Comparison of ENCODE assay signal across 16 cellular contexts in genomic region chr9:116632990-116633441, GRCh38. TPM values are rescaled to one million over a fixed set of nuclear protein-coding genes. Genes with fewer than 3 reads are reported as not detected.
DNase-seq lines count a peak whose midpoint lies in the region; ATAC-seq and TF ChIP-seq lines count a peak whose summit lies in the region.
"Had no signal": no experiment of that assay in that cellular context is flagged by ENCODE, and none has a peak within 500 bp of the region (broad histone marks: within the 10 kb centered on the region; RNA-seq: fewer than 3 reads in every experiment).

No MANE protein-coding gene starts in this region.

- TF ChIP-seq POLR2A in breast epithelium (IDR thresholded peaks at IDR 0.05), result no peak
- TF ChIP-seq POLR2A in heart left ventricle (IDR thresholded peaks at IDR 0.05), result no peak

- POLR2A ChIA-PET in MCF 10A (lab: Yijun Ruan, JAX), result interaction anchor here (0.6 kb wide), 1 partner anchor 212 kb away, joined by 3 read pairs; no protein-coding TSS in a partner anchor
- POLR2A ChIA-PET in HEK293T (lab: Yijun Ruan, JAX), result no interaction called here

- ATAC-seq in SK-N-SH treated with all-trans-retinoic acid at 6 μM for 48 hours (peak; percentile 87), heart left ventricle (peak in 3 of 4 donors; percentile 47 to 78 (median 64)), aorta (ENCODE audit: low FRiP score) (peak; percentile 53), GM21367 (IDR thresholded peaks at IDR 0.05; ENCODE audit: unreplicated experiment) (no peak)
- ATAC-seq: Panc1 had no signal

- CTCF ChIA-PET in MCF 10A (lab: Yijun Ruan, JAX) (interaction anchor here (1.0 kb wide), 1 partner anchor 13 kb away, joined by 4 read pairs; no protein-coding TSS in a partner anchor), HEK293T (lab: Yijun Ruan, JAX) (no interaction called here)

- no peaks in the 10 kb centered on the region for H3K4me1 Mint-ChIP-seq in MCF 10A (ENCODE audit: insufficient read depth, unreplicated experiment)

- H3K4me3 ChIP-seq in breast epithelium, result no peak overlapping the region
- no peak overlapping the region for H3K4me3 ChIP-seq in heart left ventricle
- H3K4me3 ChIP-seq in aorta (ENCODE audit: low read length in 2 of 2), result no peak overlapping the region

- no peaks in the 10 kb centered on the region for H3K9me3 Mint-ChIP-seq in MCF 10A (ENCODE audit: unreplicated experiment)
- H3K9me3 Mint-ChIP-seq: activated T-helper 2 cell treated with anti-CD3 and anti-CD28 coated beads, Interferon-gamma antibody, Interleukin-2, Interleukin-4, amounts not matched to agents 10 μg/mL and 5 μg/mL and 100 μg/mL, durations not matched to agents 14 hours and 24 hours and 36 hours; T-helper 2 cell treated with Interferon-gamma antibody and Interleukin-4, amounts not matched to agents 5 μg/mL and 100 μg/mL, for 36 hours had no signal

- H3K36me3 ChIP-seq in breast epithelium (no peaks in the 10 kb centered on the region), heart left ventricle (no peaks in the 10 kb centered on the region), aorta (ENCODE audit: control insufficient read depth in 1 of 2, insufficient read depth in 2 of 2, low read length in 1 of 2) (peaks cover 0 to 2% of the 10 kb centered on the region in 2 donors)
- H3K36me3 ChIP-seq: neutrophil had no signal

- no peaks in the 10 kb centered on the region for H3K4me1 ChIP-seq in breast epithelium
- peaks cover 0 to 14% (median 0%) of the 10 kb centered on the region in 12 donors for H3K4me1 ChIP-seq in heart left ventricle
- H3K4me1 ChIP-seq in aorta (ENCODE audit: control insufficient read depth in 1 of 2, insufficient read depth in 2 of 2, low read length in 2 of 2), result no peaks in the 10 kb centered on the region

- DNase-seq in breast epithelium (ENCODE audit: low spot score in 2 of 2) (no peak), MCF 10A (ENCODE audit: unreplicated experiment) (no peak), heart left ventricle (no peak), aorta (no peak), NCI-H1092 (lab: John Stamatoyannopoulos, UW) (no peak), HEK293T (ENCODE audit: extremely low spot score) (no peak)
- DNase-seq: activated CD4-positive, alpha-beta T cell treated with anti-CD3 and anti-CD28 coated beads, Interleukin-2, amount 50 U/mL, for 48 hours; MM.1S had no signal

- intact Hi-C loops in breast epithelium (cut with DNase I; ENCODE audit: low total_unique reads) (no loop called here), MCF 10A (cut with micrococcal nuclease) (no loop called here), heart left ventricle (cut with DNase I) (no loop called here), aorta (cut with DNase I) (no loop called here)

- no peaks in the 10 kb centered on the region for H3K27me3 Mint-ChIP-seq in MCF 10A (ENCODE audit: insufficient read depth, unreplicated experiment)

- no TSS peak for BruUV-seq in MCF 10A (replicated peaks; lab: Mats Ljungman, UMichigan)

- H3K27ac ChIP-seq in breast epithelium (peak overlapping the region; percentile 16 to 67), heart left ventricle (peak overlapping the region in 7 of 12 donors; percentile 14 to 71 (median 58)), aorta (ENCODE audit: low read depth in 1 of 2, low read length in 2 of 2) (no peak overlapping the region)
- H3K27ac ChIP-seq: HL-60, neutrophil had no signal

- no peak overlapping the region for H3K27ac Mint-ChIP-seq in MCF 10A (ENCODE audit: low read depth, unreplicated experiment)
- H3K27ac Mint-ChIP-seq: activated T-helper 2 cell treated with anti-CD3 and anti-CD28 coated beads, Interferon-gamma antibody, Interleukin-2, Interleukin-4, amounts not matched to agents 10 μg/mL and 5 μg/mL and 100 μg/mL, durations not matched to agents 14 hours and 24 hours and 36 hours; T-helper 2 cell treated with Interferon-gamma antibody and Interleukin-4, amounts not matched to agents 5 μg/mL and 100 μg/mL, for 36 hours; type B pancreatic cell had no signal

- WGBS in heart left ventricle, 4 donors, result 72 to 78% (median 76%) methylated on average over 3 of the region's 3 CpGs
- WGBS in aorta, 2 donors, result 77 to 81% methylated on average over 3 of the region's 3 CpGs

- H3K27me3 ChIP-seq in breast epithelium (no peaks in the 10 kb centered on the region), heart left ventricle (no peaks in the 10 kb centered on the region), aorta (ENCODE audit: control insufficient read depth in 1 of 2, insufficient read depth in 2 of 2, low read length in 1 of 2) (no peaks in the 10 kb centered on the region)
- H3K27me3 ChIP-seq: neutrophil had no signal

- no peak overlapping the region for H3K4me3 Mint-ChIP-seq in MCF 10A (ENCODE audit: unreplicated experiment)
- H3K4me3 Mint-ChIP-seq: T-helper 2 cell treated with Interferon-gamma antibody and Interleukin-4, amounts not matched to agents 5 μg/mL and 100 μg/mL, for 36 hours; type B pancreatic cell had no signal

- H3K9me3 ChIP-seq in breast epithelium (no peaks in the 10 kb centered on the region), heart left ventricle (peaks cover 0 to 6% (median 0%) of the 10 kb centered on the region in 12 donors), aorta (ENCODE audit: control insufficient read depth, low read length) (peaks cover 2% of the 10 kb centered on the region)
- H3K9me3 ChIP-seq: neutrophil had no signal

- no peaks in the 10 kb centered on the region for H3K36me3 Mint-ChIP-seq in MCF 10A (ENCODE audit: insufficient read depth, unreplicated experiment)

- TF ChIP-seq CTCF in breast epithelium (IDR thresholded peaks at IDR 0.05), result no peak
- TF ChIP-seq CTCF in MCF 10A (IDR thresholded peaks at IDR 0.05; ENCODE audit: unreplicated experiment), result no peak
- TF ChIP-seq CTCF in heart left ventricle (IDR thresholded peaks at IDR 0.05), result no peak

TF ChIP-seq in SK-N-SH treated with all-trans-retinoic acid at 6 μM for 48 hours, 23 proteins besides CTCF, POLR2A, EP300 and RAD21:
- TF ChIP-seq RARB (CRISPR knock-in tag; IDR thresholded peaks at IDR 0.05), result 0 out of 2 replicates have a peak, but pooled peaks have one; percentile 58
- TF ChIP-seq ZNF70 (CRISPR knock-in tag; IDR thresholded peaks at IDR 0.05), result no peak
- TF ChIP-seq ZC3H10 (CRISPR knock-in tag; IDR thresholded peaks at IDR 0.05), result peak; percentile 67; the same call in 1 of the 2 replicates
- peak; percentile 90 for TF ChIP-seq TOX (CRISPR knock-in tag; IDR thresholded peaks at IDR 0.05; ENCODE audit: borderline replicate concordance)
- TF ChIP-seq ISL1 (CRISPR knock-in tag; IDR thresholded peaks at IDR 0.05), result peak; percentile 83
- TF ChIP-seq TCF4 (CRISPR knock-in tag; IDR thresholded peaks at IDR 0.05; ENCODE audit: borderline replicate concordance), result 0 out of 2 replicates have a peak, but pooled peaks have one; percentile 18

TF ChIP-seq in HEK293T, 16 proteins besides CTCF, POLR2A, EP300 and RAD21:
- TF ChIP-seq NFRKB (IDR thresholded peaks at IDR 0.05) (no peak), L3MBTL2 (conservative IDR thresholded peaks at IDR 0.05) (no peak), HDGF (IDR thresholded peaks at IDR 0.05; ENCODE audit: borderline replicate concordance) (no peak), LEF1 (IDR thresholded peaks at IDR 0.05; ENCODE audit: borderline replicate concordance) (no peak), CTBP1 (IDR thresholded peaks at IDR 0.05; ENCODE audit: borderline replicate concordance) (no peak), ELF4 (IDR thresholded peaks at IDR 0.05) (no peak), FOXM1 (IDR thresholded peaks at IDR 0.05; ENCODE audit: borderline replicate concordance) (no peak), FOXK2 (IDR thresholded peaks at IDR 0.05) (no peak)

RNA-seq across cellular contexts. Expression of gene TRIM32, which starts 54.1 kb away (rescaled TPM):
- 10 to 100 TPM; 18.7 to 20.2 (median 19.0) TPM for total RNA-seq in breast epithelium
- total RNA-seq in MCF 10A (2022), result 17.8 and 18.8 TPM in 2 replicates
- 10 to 100 TPM; 12.5 to 17.9 (median 15.5) TPM for total RNA-seq in heart left ventricle
- 1 to 10 TPM; 3.3 to 6.5 TPM for polyA plus RNA-seq in heart left ventricle
- 10 to 100 TPM; 19.9 to 25.5 TPM for total RNA-seq in aorta
- polyA plus RNA-seq in aorta, result 1 to 10 TPM; 3.3 to 6.4 TPM

Comparison
In these comparisons a context has a peak if more than half of its experiments do, and no peak if none do; other contexts are left out.
1. H3K27ac ChIP-seq: peak in breast epithelium (2 of 2) and heart left ventricle (7 of 12); none in aorta (0 of 2).